Comparison of ENCODE assay signal across 8 cellular contexts in genomic region chr17:41962768-41963434, GRCh38. TPM values are rescaled to one million over a fixed set of nuclear protein-coding genes. Genes with fewer than 3 reads are reported as not detected.
A peak's percentile ranks its signal among the peaks of the same experiment; 100 is the strongest.
DNase-seq lines count a peak whose midpoint lies in the region; ATAC-seq and TF ChIP-seq lines count a peak whose summit lies in the region.

No MANE protein-coding gene starts in this region.

- peaks cover 21% of the 10 kb centered on the region for H3K4me1 Mint-ChIP-seq in activated CD4-positive, alpha-beta T cell treated with anti-CD3 and anti-CD28 coated beads for 36 hours

- 20% methylated on average over 5 of the region's 9 CpGs for WGBS in right lobe of liver (ENCODE audit: insufficient coverage, low coverage, low lambda C conversion rate, missing lambda C conversion rate)

- H3K27ac Mint-ChIP-seq in activated CD4-positive, alpha-beta T cell treated with anti-CD3 and anti-CD28 coated beads for 36 hours = no peak overlapping the region

- H3K9me3 ChIP-seq in right lobe of liver = no peaks in the 10 kb centered on the region

- no peaks in the 10 kb centered on the region for H3K9me3 Mint-ChIP-seq in activated CD4-positive, alpha-beta T cell treated with anti-CD3 and anti-CD28 coated beads for 36 hours (ENCODE audit: low read depth)

- no peaks in the 10 kb centered on the region for H3K27me3 Mint-ChIP-seq in activated CD4-positive, alpha-beta T cell treated with anti-CD3 and anti-CD28 coated beads for 36 hours

- DNase-seq in SIG-M5 treated with dmso at 0.1 percent for 504 hours (lab: John Stamatoyannopoulos, UW; ENCODE audit: unreplicated experiment) (peak; percentile 74), SIG-M5 (lab: John Stamatoyannopoulos, UW) (no peak), NCI-H446 treated with DMSO at 0.1 percent for 48 hours (lab: John Stamatoyannopoulos, UW) (peak; percentile 38), choroid plexus epithelial cell (ENCODE audit: low read depth) (peak; percentile 75), right lobe of liver (peak; percentile 68 to 77 (median 75))
- DNase-seq in activated CD4-positive, alpha-beta T cell treated with anti-CD3 and anti-CD28 coated beads for 36 hours = peak; percentile 86
- DNase-seq in stimulated activated CD4-positive, alpha-beta T cell treated with anti-CD3 and anti-CD28 coated beads, TNF-alpha, amount 100 ng/mL, for 4 hours (ENCODE audit: low read depth in 3 of 3) = peak; percentile 45 to 53 (median 49)

- no peak for ATAC-seq in activated CD4-positive, alpha-beta T cell treated with anti-CD3 and anti-CD28 coated beads for 36 hours
- ATAC-seq in right lobe of liver = peak; percentile 13 to 33 (median 24)
- no peak for ATAC-seq in HG02759 (IDR thresholded peaks at IDR 0.05; ENCODE audit: unreplicated experiment)

- peaks cover 2% of the 10 kb centered on the region for H3K36me3 Mint-ChIP-seq in activated CD4-positive, alpha-beta T cell treated with anti-CD3 and anti-CD28 coated beads for 36 hours (ENCODE audit: low read depth)

- peaks cover 0 to 7% (median 3%) of the 10 kb centered on the region in 4 donors for H3K4me1 ChIP-seq in right lobe of liver

- POLR2A ChIA-PET in activated CD4-positive, alpha-beta T cell treated with anti-CD3 and anti-CD28 coated beads for 36 hours (lab: Charles Lee) = interaction anchor here (0.6 kb wide), 2 partner anchors 57 to 174 kb away, joined by 3 to 10 read pairs; no protein-coding TSS in a partner anchor

- intact Hi-C loops in activated CD4-positive, alpha-beta T cell treated with anti-CD3 and anti-CD28 coated beads for 36 hours (cut with DNase I, micrococcal nuclease) = loop anchor here (1.0 to 2.0 kb wide), 4 partner anchors 100 to 154 kb away; no protein-coding TSS in a partner anchor
- intact Hi-C loops in right lobe of liver (cut with DNase I) = loop anchor here (5.0 to 10.0 kb wide), 3 partner anchors 62 to 154 kb away; partner anchors contain the start of genes NKIRAS2 (in 2 of the 2) and DHX58 (in 1 of the 2)

- H3K27me3 ChIP-seq in right lobe of liver = no peaks in the 10 kb centered on the region

- H3K36me3 ChIP-seq in right lobe of liver = no peaks in the 10 kb centered on the region

- no peak overlapping the region for H3K27ac ChIP-seq in right lobe of liver

- CTCF ChIA-PET in activated CD4-positive, alpha-beta T cell treated with anti-CD3 and anti-CD28 coated beads for 36 hours (lab: Charles Lee) = interaction anchor here (0.6 to 3.2 kb wide), 19 partner anchors 10 to 1348 kb away, joined by 3 to 19 read pairs (median 3); partner anchors contain the start of genes DHX58, DNAJC7, GHDC and ODAD4

- H3K4me3 Mint-ChIP-seq in activated CD4-positive, alpha-beta T cell treated with anti-CD3 and anti-CD28 coated beads for 36 hours = no peak overlapping the region

- TF ChIP-seq CTCF in choroid plexus epithelial cell (conservative IDR thresholded peaks at IDR 0.05; ENCODE audit: low read depth, low read length) (peak; percentile 94), right lobe of liver (IDR thresholded peaks at IDR 0.05) (peak; percentile 85 to 90 (median 88))

- H3K4me3 ChIP-seq in choroid plexus epithelial cell (ENCODE audit: low read depth, low read length) (no peak overlapping the region), right lobe of liver (no peak overlapping the region)

- no peak for TF ChIP-seq POLR2A in right lobe of liver (IDR thresholded peaks at IDR 0.05)

RNA-seq across cellular contexts. Expression of gene CNP, which starts 3.7 kb away (rescaled TPM):
- total RNA-seq in activated CD4-positive, alpha-beta T cell treated with anti-CD3 and anti-CD28 coated beads for 36 hours = 10 to 100 TPM; 55.1 to 77.0 TPM
- 10 to 100 TPM; 30.1 to 42.7 (median 33.0) TPM for total RNA-seq in right lobe of liver

RNA-seq across cellular contexts. Expression of gene ODAD4, which starts 32.5 kb away (rescaled TPM):
- 1 to 10 TPM in 1 of 2 experiments, under 1 TPM in 1; 0.81 to 1.1 TPM for total RNA-seq in activated CD4-positive, alpha-beta T cell treated with anti-CD3 and anti-CD28 coated beads for 36 hours
- total RNA-seq in right lobe of liver = under 1 TPM in 3 of 6 experiments, not detected in 3; 0.12 to 0.13 (median 0.12) TPM

RNA-seq across cellular contexts. Expression of gene ACLY, which starts 44.1 kb away (rescaled TPM):
- total RNA-seq in activated CD4-positive, alpha-beta T cell treated with anti-CD3 and anti-CD28 coated beads for 36 hours = 100 to 1,000 TPM; 189 to 192 TPM
- total RNA-seq in right lobe of liver = 10 to 100 TPM; 16.6 to 95.9 (median 33.6) TPM

RNA-seq across cellular contexts. Expression of gene DNAJC7, which starts 54.3 kb away (rescaled TPM):
- 10 to 100 TPM; 86.6 to 94.8 TPM for total RNA-seq in activated CD4-positive, alpha-beta T cell treated with anti-CD3 and anti-CD28 coated beads for 36 hours
- 10 to 100 TPM; 32.7 to 40.3 (median 35.2) TPM for total RNA-seq in right lobe of liver

RNA-seq across cellular contexts. Expression of gene NKIRAS2, which starts 57.0 kb away (rescaled TPM):
- total RNA-seq in activated CD4-positive, alpha-beta T cell treated with anti-CD3 and anti-CD28 coated beads for 36 hours = 10 to 100 TPM; 16.3 to 17.2 TPM
- total RNA-seq in right lobe of liver = 10 to 100 TPM; 11.1 to 27.0 (median 12.3) TPM

Comparison
In these comparisons a context has a peak if more than half of its experiments do, and no peak if none do; other contexts are left out.
1. ATAC-seq: peak in right lobe of liver (4 of 4); none in activated CD4-positive, alpha-beta T cell treated with anti-CD3 and anti-CD28 coated beads for 36 hours (single experiment) and HG02759 (single experiment).